Comparison of ENCODE assay signal across 23 cellular contexts in genomic region chr3:51360806-51361205, GRCh38. TPM values are rescaled to one million over a fixed set of nuclear protein-coding genes. Genes with fewer than 3 reads are reported as not detected.
DNase-seq lines count a peak whose midpoint lies in the region; ATAC-seq, FAIRE-seq and TF ChIP-seq lines count a peak whose summit lies in the region.
"Had no signal": no experiment of that assay in that cellular context is flagged by ENCODE, and none has a peak within 500 bp of the region (broad histone marks: within the 10 kb centered on the region; RNA-seq: fewer than 3 reads in every experiment).

No MANE protein-coding gene starts in this region.

- H3K36me3 Mint-ChIP-seq in activated T-cell treated with anti-CD3 and anti-CD28 coated beads, Interleukin-2, amount 50 U/mL, for 24 hours (ENCODE audit: low read depth) = no peaks in the 10 kb centered on the region
- no peaks in the 10 kb centered on the region for H3K36me3 Mint-ChIP-seq in activated T-cell treated with anti-CD3 and anti-CD28 coated beads, Interleukin-2, amount 50 U/mL, for 72 hours (ENCODE audit: insufficient read depth in 2 of 2)
- H3K36me3 Mint-ChIP-seq: CD4-positive, CD25-positive, alpha-beta regulatory T cell had no signal

- DNase-seq in activated T-cell treated with anti-CD3 and anti-CD28 coated beads, Interleukin-2, amount 50 U/mL, for 24 hours = peak; percentile 2
- DNase-seq in activated T-cell treated with anti-CD3 and anti-CD28 coated beads, Interleukin-2, amount 50 U/mL, for 72 hours = no peak
- DNase-seq in bronchial epithelial cell (ENCODE audit: low read depth) (no peak), mesenteric fat pad (ENCODE audit: low spot score) (peak; percentile 24), pons (ENCODE audit: low spot score) (no peak)
- DNase-seq: Caco-2; CD4-positive, CD25-positive, alpha-beta regulatory T cell; CD8-positive, alpha-beta T cell; DMS 273 treated with DMSO at 0.1 percent for 48 hours; DMS79; EL; GDM1; GM23248; H7; HCEC 1CT had no signal

- H3K9me3 Mint-ChIP-seq in activated T-cell treated with anti-CD3 and anti-CD28 coated beads, Interleukin-2, amount 50 U/mL, for 24 hours = no peaks in the 10 kb centered on the region
- no peaks in the 10 kb centered on the region for H3K9me3 Mint-ChIP-seq in activated T-cell treated with anti-CD3 and anti-CD28 coated beads, Interleukin-2, amount 50 U/mL, for 72 hours
- H3K9me3 Mint-ChIP-seq: CD8-positive, alpha-beta T cell had no signal

- no peak overlapping the region for H3K4me3 Mint-ChIP-seq in activated T-cell treated with anti-CD3 and anti-CD28 coated beads, Interleukin-2, amount 50 U/mL, for 24 hours
- no peak overlapping the region for H3K4me3 Mint-ChIP-seq in activated T-cell treated with anti-CD3 and anti-CD28 coated beads, Interleukin-2, amount 50 U/mL, for 72 hours
- H3K4me3 Mint-ChIP-seq: B cell; CD4-positive, CD25-positive, alpha-beta regulatory T cell; CD8-positive, alpha-beta T cell had no signal

- H3K4me3 ChIP-seq in bronchial epithelial cell (ENCODE audit: low read depth, low read length) = no peak overlapping the region
- H3K4me3 ChIP-seq: BLaER1, GM12878, GM23248 had no signal

- H3K27me3 ChIP-seq in bronchial epithelial cell (ENCODE audit: control insufficient read depth, insufficient read depth, low read length) = no peaks in the 10 kb centered on the region
- H3K27me3 ChIP-seq: BLaER1 had no signal

- peak; percentile 28 for FAIRE-seq in bronchial epithelial cell (lab: Jason Lieb, UNC)
- FAIRE-seq: A204.1, D721Med, GM12878, GM19239, H1 had no signal

- H3K4me1 Mint-ChIP-seq in activated T-cell treated with anti-CD3 and anti-CD28 coated beads, Interleukin-2, amount 50 U/mL, for 24 hours (ENCODE audit: low read depth) = no peaks in the 10 kb centered on the region
- H3K4me1 Mint-ChIP-seq in activated T-cell treated with anti-CD3 and anti-CD28 coated beads, Interleukin-2, amount 50 U/mL, for 72 hours (ENCODE audit: low read depth) = no peaks in the 10 kb centered on the region
- H3K4me1 Mint-ChIP-seq: B cell; CD4-positive, CD25-positive, alpha-beta regulatory T cell had no signal

- no peaks in the 10 kb centered on the region for H3K27me3 Mint-ChIP-seq in activated T-cell treated with anti-CD3 and anti-CD28 coated beads, Interleukin-2, amount 50 U/mL, for 24 hours
- H3K27me3 Mint-ChIP-seq in activated T-cell treated with anti-CD3 and anti-CD28 coated beads, Interleukin-2, amount 50 U/mL, for 72 hours (ENCODE audit: low read depth) = no peaks in the 10 kb centered on the region

- ATAC-seq in activated T-cell treated with anti-CD3 and anti-CD28 coated beads, Interleukin-2, amount 50 U/mL, for 72 hours (replicated peaks in 1 of 2) = no peak
- ATAC-seq in HG02973 (IDR thresholded peaks at IDR 0.05; ENCODE audit: unreplicated experiment) = no peak
- ATAC-seq: CD8-positive, alpha-beta T cell; GM12878 had no signal

- no peak for TF ChIP-seq CTCF in bronchial epithelial cell (IDR thresholded peaks at IDR 0.05; ENCODE audit: insufficient read depth, low read length, severe bottlenecking)

- no peak overlapping the region for H3K27ac Mint-ChIP-seq in activated T-cell treated with anti-CD3 and anti-CD28 coated beads, Interleukin-2, amount 50 U/mL, for 24 hours
- H3K27ac Mint-ChIP-seq in activated T-cell treated with anti-CD3 and anti-CD28 coated beads, Interleukin-2, amount 50 U/mL, for 72 hours = no peak overlapping the region
- H3K27ac Mint-ChIP-seq: B cell; CD4-positive, CD25-positive, alpha-beta regulatory T cell; CD8-positive, alpha-beta T cell had no signal

- no peaks in the 10 kb centered on the region for H3K36me3 ChIP-seq in bronchial epithelial cell (ENCODE audit: control insufficient read depth, insufficient read depth, low read length)
- H3K36me3 ChIP-seq: BLaER1 had no signal

RNA-seq across cellular contexts. Expression of gene MANF, which starts 24.3 kb away (rescaled TPM):
- total RNA-seq in activated T-cell treated with anti-CD3 and anti-CD28 coated beads, Interleukin-2, amount 50 U/mL, for 72 hours = 100 to 1,000 TPM; 112 to 141 TPM
- total RNA-seq in bronchial epithelial cell (248 and 315 TPM in 2 replicates), mesenteric fat pad (87.8 TPM)

RNA-seq across cellular contexts. Expression of gene RBM15B, which starts 30.3 kb away (rescaled TPM):
- 10 to 100 TPM; 19.6 to 24.4 TPM for total RNA-seq in activated T-cell treated with anti-CD3 and anti-CD28 coated beads, Interleukin-2, amount 50 U/mL, for 72 hours
- total RNA-seq in bronchial epithelial cell (30.5 and 36.1 TPM in 2 replicates), mesenteric fat pad (28.0 TPM)

Comparison
In these comparisons a context has a peak if more than half of its experiments do, and no peak if none do; other contexts are left out.
1. DNase-seq: peak in activated T-cell treated with anti-CD3 and anti-CD28 coated beads, Interleukin-2, amount 50 U/mL, for 24 hours (single experiment) and mesenteric fat pad (single experiment); none in activated T-cell treated with anti-CD3 and anti-CD28 coated beads, Interleukin-2, amount 50 U/mL, for 72 hours (0 of 2), bronchial epithelial cell (single experiment) and pons (single experiment).